21 cellular contexts compared by ENCODE assay signal in the genomic region with DNA sequence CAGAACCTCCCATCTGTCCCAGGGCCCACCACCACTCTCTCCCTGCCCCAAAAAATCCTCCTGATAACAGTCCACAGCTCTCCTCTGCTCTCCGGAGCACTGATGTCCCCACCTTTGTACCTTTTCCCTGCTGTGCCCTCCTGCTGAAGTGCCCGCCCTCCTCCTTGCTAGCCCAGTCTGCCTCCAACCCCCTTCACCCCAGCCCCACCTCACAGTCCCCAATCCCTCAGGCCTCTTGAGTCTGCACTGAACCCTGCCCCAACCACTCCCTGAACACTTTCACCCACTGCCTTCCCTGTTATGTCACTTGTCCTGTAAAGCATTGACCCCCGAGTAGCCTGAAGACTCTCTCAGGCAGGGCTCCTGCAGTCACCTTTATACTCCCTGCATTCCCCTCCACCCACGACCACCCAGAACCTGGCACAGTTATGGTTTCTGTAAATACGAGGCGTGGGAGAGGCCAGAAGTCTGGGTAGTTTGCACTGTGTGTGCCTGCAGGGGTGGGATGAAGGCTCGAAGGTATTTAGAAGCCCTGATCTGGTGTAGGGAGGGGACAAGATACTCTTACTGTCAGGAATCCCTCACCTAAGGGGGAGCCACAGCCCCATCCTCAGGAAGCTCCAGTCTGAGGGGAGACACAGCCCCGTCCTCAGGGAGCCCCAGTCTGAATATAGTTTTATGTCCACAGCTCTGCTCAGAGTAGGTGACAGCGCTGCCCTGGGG. TPM values are rescaled to one million over a fixed set of nuclear protein-coding genes. Genes with fewer than 3 reads are reported as not detected.
DNase-seq lines count a peak whose midpoint lies in the region; ATAC-seq, FAIRE-seq and TF ChIP-seq lines count a peak whose summit lies in the region.
"Had no signal": no experiment of that assay in that cellular context is flagged by ENCODE, and none has a peak within 500 bp of the region (broad histone marks: within the 10 kb centered on the region; RNA-seq: fewer than 3 reads in every experiment).

No MANE protein-coding gene starts in this region.

- H3K79me2 ChIP-seq in GM23338 (replicated peaks; ENCODE audit: insufficient read depth) = no peaks in the 10 kb centered on the region
- H3K79me2 ChIP-seq in PC-9 (ENCODE audit: low read depth) = no peaks in the 10 kb centered on the region

- H3K27me3 Mint-ChIP-seq in GM23338 (ENCODE audit: insufficient read depth, low read depth, poor library complexity) (peaks cover 25% of the 10 kb centered on the region), endothelial cell (ENCODE audit: unreplicated experiment) (peaks cover 19% of the 10 kb centered on the region)

- H4K20me1 ChIP-seq in GM23338 (replicated peaks; ENCODE audit: insufficient read depth) = peaks cover 7% of the 10 kb centered on the region; the same call in 1 of the 2 replicates
- H4K20me1 ChIP-seq in PC-9 (ENCODE audit: insufficient read depth) = no peaks in the 10 kb centered on the region

- no peak for TF ChIP-seq CTCF in GM23338 (conservative IDR thresholded peaks at IDR 0.05; ENCODE audit: low read depth in 2 of 2)
- no peak for TF ChIP-seq CTCF in HEK293 (tag by site-specific recombination; IDR thresholded peaks at IDR 0.05)
- no peak for TF ChIP-seq CTCF in endothelial cell (IDR thresholded peaks at IDR 0.05; ENCODE audit: unreplicated experiment)
- TF ChIP-seq CTCF in left lung (IDR thresholded peaks at IDR 0.05) = no peak
- TF ChIP-seq CTCF in PC-9 (conservative IDR thresholded peaks at IDR 0.05) = no peak

- H3K9me3 Mint-ChIP-seq in GM23338 (no peaks in the 10 kb centered on the region), endothelial cell (ENCODE audit: unreplicated experiment) (no peaks in the 10 kb centered on the region)

- H3K4me1 Mint-ChIP-seq in GM23338 = peaks cover 18% of the 10 kb centered on the region
- peaks cover 50% of the 10 kb centered on the region for H3K4me1 Mint-ChIP-seq in endothelial cell (ENCODE audit: unreplicated experiment)

- H3K36me3 Mint-ChIP-seq in GM23338 (ENCODE audit: low read depth) (peaks cover under 1% of the 10 kb centered on the region; the same call in 1 of the 3 replicates), endothelial cell (ENCODE audit: low read depth, unreplicated experiment) (peaks cover 24% of the 10 kb centered on the region)

- H3F3A ChIP-seq in GM23338 (replicated peaks; ENCODE audit: low read depth) (no peaks in the 10 kb centered on the region), PC-9 (ENCODE audit: insufficient read depth, low read depth) (no peaks in the 10 kb centered on the region)

- no peak overlapping the region for H3K27ac Mint-ChIP-seq in GM23338
- H3K27ac Mint-ChIP-seq in endothelial cell (ENCODE audit: unreplicated experiment) = peak overlapping the region; percentile 25

- 22 to 52% (median 30%) methylated on average over 9 of the region's 9 CpGs for WGBS in small intestine, 3 donors

- H3K4me2 ChIP-seq in GM23338 (no peak overlapping the region; the same call in 1 of the 2 replicates), PC-9 (no peak overlapping the region)

- no peaks in the 10 kb centered on the region for H3K36me3 ChIP-seq in GM23338 (ENCODE audit: insufficient read depth)
- no peaks in the 10 kb centered on the region for H3K36me3 ChIP-seq in HEK293 (ENCODE audit: control insufficient read depth in 2 of 2, insufficient read depth in 1 of 2, low read length in 2 of 2)
- H3K36me3 ChIP-seq in small intestine (ENCODE audit: control insufficient read depth in 2 of 2, insufficient read depth in 2 of 2, low read length in 2 of 2) = no peaks in the 10 kb centered on the region
- no peaks in the 10 kb centered on the region for H3K36me3 ChIP-seq in left lung
- no peaks in the 10 kb centered on the region for H3K36me3 ChIP-seq in PC-9 (ENCODE audit: low read depth)
- H3K36me3 ChIP-seq: HAP-1 had no signal

- ATAC-seq in GM23338 (peak; percentile 26), left lung (no peak)

- intact Hi-C loops in left lung (cut with DNase I) (no loop called here), PC-9 (cut with micrococcal nuclease; ENCODE audit: unreplicated experiment) (no loop called here)

- H2AFZ ChIP-seq in GM23338 (no peak overlapping the region), PC-9 (no peak overlapping the region)

- DNase-seq in GM23338 (ENCODE audit: low spot score) = no peak
- DNase-seq in endothelial cell (ENCODE audit: low spot score) = no peak
- peak; percentile 80 for DNase-seq in small intestine
- no peak for DNase-seq in left lung
- no peak for DNase-seq in COLO829 (ENCODE audit: low spot score)
- no peak for DNase-seq in PC-9
- DNase-seq in NCI-H2107 treated with DMSO at 0.1 percent for 48 hours (lab: John Stamatoyannopoulos, UW; ENCODE audit: unreplicated experiment) = no peak
- DNase-seq: ACHN, GDM1, IMR-90, NCI-H1092, NCI-H2081, NCI-H446 treated with DMSO at 0.1 percent for 48 hours, NCI-H69, Right ventricle myocardium superior had no signal

- H3K4me1 ChIP-seq in GM23338 (ENCODE audit: insufficient read depth) (peaks cover 18% of the 10 kb centered on the region; the same call in 1 of the 2 replicates), HEK293 (ENCODE audit: control insufficient read depth, insufficient read depth, low read length) (peaks cover 2% of the 10 kb centered on the region), small intestine (ENCODE audit: control insufficient read depth in 2 of 2, insufficient read depth in 1 of 2, low read depth in 1 of 2, low read length in 1 of 2) (peaks cover 4% of the 10 kb centered on the region in 2 donors), left lung (peaks cover 0 to 3% of the 10 kb centered on the region in 2 donors), PC-9 (replicated peaks; ENCODE audit: insufficient read depth) (no peaks in the 10 kb centered on the region)
- H3K4me1 ChIP-seq: HAP-1 had no signal

- H3K27me3 ChIP-seq in GM23338 (ENCODE audit: insufficient read depth) (peaks cover 15% of the 10 kb centered on the region), small intestine (ENCODE audit: control insufficient read depth in 2 of 2, insufficient read depth in 2 of 2, low read length in 2 of 2) (peaks cover 0 to 3% of the 10 kb centered on the region in 2 donors), left lung (peaks cover 9 to 13% of the 10 kb centered on the region in 2 donors), PC-9 (ENCODE audit: insufficient read depth, low read depth) (peaks cover 90% of the 10 kb centered on the region)

- BruUV-seq in PC-9 (replicated peaks; lab: Mats Ljungman, UMichigan) = no TSS peak

- no peaks in the 10 kb centered on the region for H3K9me2 ChIP-seq in GM23338 (ENCODE audit: insufficient read depth)
- no peaks in the 10 kb centered on the region for H3K9me2 ChIP-seq in PC-9 (ENCODE audit: insufficient read depth)

- H3K4me3 Mint-ChIP-seq in GM23338 (no peak overlapping the region), endothelial cell (ENCODE audit: unreplicated experiment) (no peak overlapping the region)

- H3K27ac ChIP-seq in GM23338 (ENCODE audit: low read depth) (no peak overlapping the region), HEK293 (ENCODE audit: extremely low read depth, low read depth, low read length) (no peak overlapping the region), small intestine (ENCODE audit: low read depth in 1 of 2, low read length in 1 of 2) (no peak overlapping the region), left lung (no peak overlapping the region), PC-9 (no peak overlapping the region)
- H3K27ac ChIP-seq: C4-2B, HL-60 had no signal

- H3K4me3 ChIP-seq in GM23338 = no peak overlapping the region
- H3K4me3 ChIP-seq in HEK293 (ENCODE audit: low read depth, low read length) = no peak overlapping the region
- H3K4me3 ChIP-seq in small intestine (ENCODE audit: low read depth in 1 of 2, low read length in 2 of 2) = no peak overlapping the region
- no peak overlapping the region for H3K4me3 ChIP-seq in left lung
- H3K4me3 ChIP-seq in PC-9 = no peak overlapping the region
- H3K4me3 ChIP-seq: HAP-1 had no signal

- no peak for FAIRE-seq in small intestine (lab: Jason Lieb, UNC)

- POLR2A ChIA-PET in HEK293 (lab: Yijun Ruan, JAX) = no interaction called here
- POLR2A ChIA-PET in PC-9 (lab: Charles Lee; ENCODE audit: unreplicated experiment) = interaction anchor here (0.6 kb wide), 1 partner anchor 249 kb away, joined by 5 read pairs; no protein-coding TSS in a partner anchor

- H3K9me3 ChIP-seq in HEK293 (ENCODE audit: control insufficient read depth, insufficient read depth, low read depth, low read length) = no peaks in the 10 kb centered on the region
- H3K9me3 ChIP-seq in small intestine (ENCODE audit: control insufficient read depth, low read depth) = no peaks in the 10 kb centered on the region
- no peaks in the 10 kb centered on the region for H3K9me3 ChIP-seq in left lung
- H3K9me3 ChIP-seq in PC-9 (ENCODE audit: insufficient read depth, low read depth) = no peaks in the 10 kb centered on the region
- H3K9me3 ChIP-seq: HAP-1 had no signal

- CTCF ChIA-PET in HEK293 (lab: Yijun Ruan, JAX) = interaction anchor here (1.2 kb wide), 1 partner anchor 24 kb away, joined by 5 read pairs; no protein-coding TSS in a partner anchor
- CTCF ChIA-PET in PC-9 (lab: Charles Lee) = no interaction called here

TF ChIP-seq in GM23338, 12 proteins besides CTCF, POLR2A, EP300 and RAD21 (continues in another document):
- TF ChIP-seq POLR2AphosphoS5 (IDR thresholded peaks at IDR 0.05; ENCODE audit: low read depth) (no peak), EZH2phosphoT487 (IDR thresholded peaks at IDR 0.05; ENCODE audit: unreplicated experiment) (no peak), NANOG (IDR thresholded peaks at IDR 0.05; ENCODE audit: borderline replicate concordance) (no peak), JUNB (IDR thresholded peaks at IDR 0.05; ENCODE audit: unreplicated experiment) (no peak), ZNF114 (CRISPR knock-in tag; IDR thresholded peaks at IDR 0.05) (no peak), CREB1 (CRISPR knock-in tag; IDR thresholded peaks at IDR 0.05; ENCODE audit: low read depth) (no peak)

TF ChIP-seq in HEK293, 187 proteins besides CTCF, POLR2A, EP300 and RAD21 (continues in another document):
- TF ChIP-seq ZNF335 (tag by site-specific recombination; conservative IDR thresholded peaks at IDR 0.05) = no peak
- peak; percentile 87 for TF ChIP-seq EGR2 (tag by site-specific recombination; IDR thresholded peaks at IDR 0.05; ENCODE audit: low read depth)

RNA-seq across cellular contexts. Expression of gene GLP1R, which starts 5.4 kb away (rescaled TPM):
- 3.6 and 3.7 TPM in 2 replicates for total RNA-seq in GM23338 (2014; rRNA removed; shearing (Covaris generic))
- polyA plus RNA-seq in GM23338 (2016; fragmentation: Nextera tagmentation; extraction: Ambion mirVana) (0.38 and 0.42 TPM in 2 replicates), small intestine (under 1 TPM in 1 of 3 donors, not detected in 2; 0.10 TPM)
- total RNA-seq in endothelial cell (ENCODE audit: unreplicated experiment) (42.5 TPM), left lung (under 1 TPM in 1 of 2 donors, not detected in 1; 0.26 TPM), PC-9 (2021) (not detected in 2 replicates)
- total RNA-seq: HT1080, IMR-90, MCF 10A had no signal
- polyA plus RNA-seq: IMR-90 had no signal
